9 cellular contexts compared by ENCODE assay signal in the genomic region with DNA sequence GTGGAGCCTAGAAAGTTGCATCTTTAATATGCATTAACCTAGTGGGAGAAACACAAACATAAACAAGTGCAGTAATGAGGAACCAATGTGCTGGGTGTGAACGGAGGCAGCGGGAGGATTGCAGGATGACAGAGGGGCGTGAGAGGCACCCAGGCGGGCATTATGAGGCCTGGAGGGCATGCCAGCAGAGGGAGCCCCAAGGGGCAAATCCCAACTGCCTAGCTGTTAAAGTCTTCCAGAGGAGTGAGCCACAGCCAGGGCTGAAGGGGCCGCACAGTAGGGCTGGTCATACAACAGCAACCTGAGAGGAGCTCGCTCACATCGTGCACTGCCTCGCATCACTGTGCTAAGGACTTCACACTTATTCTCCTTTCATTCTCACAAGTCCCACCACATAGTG. TPM values are rescaled to one million over a fixed set of nuclear protein-coding genes. Genes with fewer than 3 reads are reported as not detected.
A peak's percentile ranks its signal among the peaks of the same experiment; 100 is the strongest.
DNase-seq lines count a peak whose midpoint lies in the region; ATAC-seq and TF ChIP-seq lines count a peak whose summit lies in the region.
"Had no signal": no experiment of that assay in that cellular context is flagged by ENCODE, and none has a peak within 500 bp of the region (broad histone marks: within the 10 kb centered on the region; RNA-seq: fewer than 3 reads in every experiment).

No MANE protein-coding gene starts in this region.

- H3K79me2 ChIP-seq in mammary epithelial cell (ENCODE audit: insufficient read depth, low read length) (no peaks in the 10 kb centered on the region), neural progenitor cell (ENCODE audit: low read depth) (no peaks in the 10 kb centered on the region)

- H4K20me1 ChIP-seq in mammary epithelial cell (ENCODE audit: insufficient read depth, low read length), result no peaks in the 10 kb centered on the region
- no peaks in the 10 kb centered on the region for H4K20me1 ChIP-seq in neural progenitor cell (ENCODE audit: low read depth)

- H3K4me3 ChIP-seq in mammary epithelial cell (replicated peaks in 1 of 3; ENCODE audit: insufficient read depth in 1 of 3, low read depth in 2 of 3, low read length in 3 of 3) (no peak overlapping the region), neural progenitor cell (no peak overlapping the region), ovary (no peak overlapping the region)

- no peak overlapping the region for H3K4me3 Mint-ChIP-seq in neural progenitor cell

- CTCF ChIA-PET in mammary epithelial cell (lab: Charles Lee; ENCODE audit: low non-redundant PET), result no interaction called here

- dilution Hi-C loops in mammary epithelial cell (cut with HindIII; ENCODE audit: low sequenced_read_pairs), result loop anchor here (5.0 kb wide), 1 partner anchor 533 kb away; no protein-coding TSS in a partner anchor

- intact Hi-C loops in mammary epithelial cell (cut with micrococcal nuclease) (loop anchor here (5.0 kb wide), 2 partner anchors 308 to 498 kb away; a partner anchor contains a TSS), ovary (cut with DNase I) (loop anchor here in 2 of 4 donors (5.0 kb wide), 1 partner anchor 263 kb away; a partner anchor contains a TSS)

- WGBS in mammary epithelial cell (ENCODE audit: low coverage, missing lambda C conversion rate), result 83% methylated on average over 8 of the region's 8 CpGs
- 76 to 79% (median 79%) methylated on average over 8 of the region's 8 CpGs for WGBS in ovary, 3 donors

- H3K4me2 ChIP-seq in mammary epithelial cell (ENCODE audit: insufficient read depth, low read depth, low read length), result no peak overlapping the region
- no peak overlapping the region for H3K4me2 ChIP-seq in neural progenitor cell

- no peak for ATAC-seq in GM19397 (IDR thresholded peaks at IDR 0.05; ENCODE audit: unreplicated experiment)

- in situ Hi-C loops in mammary epithelial cell (cut with MboI; ENCODE audit: low sequenced_read_pairs in 2 of 2), result loop anchor here (10.0 to 25.0 kb wide), 2 partner anchors 260 to 543 kb away; a partner anchor contains a TSS

- H3K36me3 ChIP-seq in mammary epithelial cell (ENCODE audit: insufficient read depth, low read length) (no peaks in the 10 kb centered on the region), neural progenitor cell (no peaks in the 10 kb centered on the region), ovary (no peaks in the 10 kb centered on the region)

- DNase-seq in NCI-H2171 treated with DMSO at 0.1 percent for 48 hours (lab: John Stamatoyannopoulos, UW), result peak; percentile 32
- no peak for DNase-seq in NCI-H2171 (lab: John Stamatoyannopoulos, UW)
- peak; percentile 64 to 67 for DNase-seq in Kasumi-1 (lab: John Stamatoyannopoulos, UW)
- DNase-seq in mammary epithelial cell, result no peak
- DNase-seq in neural progenitor cell (ENCODE audit: low spot score), result peak; percentile 45
- DNase-seq in COLO829 (ENCODE audit: low spot score), result no peak
- DNase-seq in ovary, result no peak
- DNase-seq: NCI-H187 treated with DMSO at 0.1 percent for 48 hours had no signal

- H3K4me1 ChIP-seq in mammary epithelial cell (ENCODE audit: insufficient read depth, low read length) (no peaks in the 10 kb centered on the region), neural progenitor cell (no peaks in the 10 kb centered on the region), ovary (ENCODE audit: insufficient read depth) (no peaks in the 10 kb centered on the region)

- peaks cover 2% of the 10 kb centered on the region for H3K27me3 Mint-ChIP-seq in neural progenitor cell (ENCODE audit: insufficient read depth, low read depth)

- H2AFZ ChIP-seq in mammary epithelial cell (ENCODE audit: low read depth, low read length) (no peak overlapping the region), neural progenitor cell (replicated peaks) (no peak overlapping the region)

- no peaks in the 10 kb centered on the region for H3K9me3 Mint-ChIP-seq in neural progenitor cell

- peaks cover 2% of the 10 kb centered on the region for H3K4me1 Mint-ChIP-seq in neural progenitor cell

- no peaks in the 10 kb centered on the region for H3F3A ChIP-seq in neural progenitor cell (ENCODE audit: low read depth)

- H3K27ac ChIP-seq in mammary epithelial cell (ENCODE audit: insufficient read depth, low read depth, low read length) (no peak overlapping the region), neural progenitor cell (no peak overlapping the region), ovary (no peak overlapping the region)

- no peak for TF ChIP-seq POLR2A in ovary (IDR thresholded peaks at IDR 0.05)

- no peak overlapping the region for H3K27ac Mint-ChIP-seq in neural progenitor cell

- H3K9me3 ChIP-seq in mammary epithelial cell (replicated peaks; ENCODE audit: insufficient read depth, low read length) (no peaks in the 10 kb centered on the region), neural progenitor cell (ENCODE audit: low read depth) (no peaks in the 10 kb centered on the region), ovary (no peaks in the 10 kb centered on the region)

- TF ChIP-seq CTCF in mammary epithelial cell (conservative IDR thresholded peaks at IDR 0.05 in 1 of 2, IDR thresholded peaks at IDR 0.05 in 1 of 2; ENCODE audit: extremely low read depth in 1 of 2, insufficient read depth in 1 of 2, low read depth in 1 of 2, low read length in 2 of 2) (peak; percentile 26 to 45), neural progenitor cell (IDR thresholded peaks at IDR 0.05) (peak; percentile 50), ovary (IDR thresholded peaks at IDR 0.05) (no peak)

- TF ChIP-seq EP300 in ovary (IDR thresholded peaks at IDR 0.05), result no peak

- no TSS peak for BruUV-seq in mammary epithelial cell (replicated peaks; lab: Mats Ljungman, UMichigan)

- H3K36me3 Mint-ChIP-seq in neural progenitor cell, result no peaks in the 10 kb centered on the region

- H3K27me3 ChIP-seq in mammary epithelial cell (ENCODE audit: insufficient read depth, low read length) (no peaks in the 10 kb centered on the region), neural progenitor cell (no peaks in the 10 kb centered on the region), ovary (no peaks in the 10 kb centered on the region)

- no peak overlapping the region for H3K9ac ChIP-seq in mammary epithelial cell (ENCODE audit: insufficient read depth, low read length)
- no peak overlapping the region for H3K9ac ChIP-seq in neural progenitor cell

RNA-seq across cellular contexts. Expression of a gene that starts 13.3 kb away (rescaled TPM):
- 10 to 100 TPM in 1 of 2 donors, 1 to 10 TPM in 1; 3.3 to 13.1 TPM for total RNA-seq in mammary epithelial cell
- 3.7 TPM for polyA plus RNA-seq in mammary epithelial cell
- not detected for polyA minus RNA-seq in mammary epithelial cell
- 12.0 and 14.2 TPM in 2 replicates for total RNA-seq in neural progenitor cell (ENCODE audit: low replicate concordance)
- total RNA-seq in ovary, result 1 to 10 TPM; 1.1 to 8.2 (median 5.7) TPM
- polyA plus RNA-seq in ovary, result 1 to 10 TPM; 3.7 to 4.8 TPM

RNA-seq across cellular contexts. Expression of a gene that starts 17.4 kb away (rescaled TPM):
- total RNA-seq in mammary epithelial cell (10 to 100 TPM; 50.5 to 55.8 TPM), neural progenitor cell (ENCODE audit: low replicate concordance) (38.9 and 51.7 TPM in 2 replicates), ovary (10 to 100 TPM; 28.7 to 42.5 (median 36.3) TPM)
- polyA plus RNA-seq in mammary epithelial cell (34.8 TPM), ovary (10 to 100 TPM; 28.3 to 30.0 TPM)
- polyA minus RNA-seq in mammary epithelial cell, result 47.1 TPM

Comparison
In these comparisons a context has a peak if more than half of its experiments do, and no peak if none do; other contexts are left out.
1. DNase-seq: peak in NCI-H2171 treated with DMSO at 0.1 percent for 48 hours (single experiment), Kasumi-1 (2 of 2) and neural progenitor cell (single experiment); none in NCI-H2171 (single experiment), mammary epithelial cell (single experiment), COLO829 (single experiment) and ovary (0 of 5).
2. CTCF ChIP-seq: peak in mammary epithelial cell (2 of 2) and neural progenitor cell (single experiment); none in ovary (0 of 3).